11 cellular contexts compared by ENCODE assay signal in the genomic region with DNA sequence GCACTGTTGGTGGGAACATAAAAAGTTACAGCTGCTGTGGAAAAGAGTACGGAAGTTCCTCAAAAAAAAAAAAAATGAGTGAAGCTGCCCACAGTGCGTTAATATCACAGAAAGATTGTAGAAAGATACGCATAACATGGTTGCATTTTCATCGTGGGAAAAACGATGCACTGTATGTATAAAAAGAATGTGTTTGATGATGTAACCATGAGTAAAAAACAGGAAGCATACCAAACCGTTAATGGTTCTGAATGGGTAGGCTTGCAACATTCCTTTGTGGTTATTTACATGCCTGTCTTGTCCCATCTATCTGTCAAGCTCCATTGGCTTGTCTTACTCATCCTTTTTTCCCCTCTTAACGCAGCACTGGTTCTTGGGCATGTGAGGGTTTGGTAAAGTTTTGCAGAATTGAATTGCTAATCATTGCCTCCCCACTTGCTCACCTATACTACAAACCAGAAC. TPM values are rescaled to one million over a fixed set of nuclear protein-coding genes. Genes with fewer than 3 reads are reported as not detected.
DNase-seq lines count a peak whose midpoint lies in the region; ATAC-seq, FAIRE-seq and TF ChIP-seq lines count a peak whose summit lies in the region.
"Had no signal": no experiment of that assay in that cellular context is flagged by ENCODE, and none has a peak within 500 bp of the region (broad histone marks: within the 10 kb centered on the region; RNA-seq: fewer than 3 reads in every experiment).

No MANE protein-coding gene starts in this region.

- H3K9me3 ChIP-seq in GM23248 (ENCODE audit: low read depth) = no peaks in the 10 kb centered on the region
- H3K9me3 ChIP-seq in Panc1 (ENCODE audit: control insufficient read depth, insufficient read depth, low read depth, low read length) = peaks cover 11% of the 10 kb centered on the region; the same call in 1 of the 2 replicates
- no peaks in the 10 kb centered on the region for H3K9me3 ChIP-seq in skeletal muscle satellite cell (replicated peaks; ENCODE audit: low read length)
- no peaks in the 10 kb centered on the region for H3K9me3 ChIP-seq in small intestine (ENCODE audit: control insufficient read depth, low read depth)
- H3K9me3 ChIP-seq: Peyer's patch, upper lobe of left lung had no signal

- H3K4me1 ChIP-seq in GM23248 (ENCODE audit: insufficient read depth) (peaks cover 42% of the 10 kb centered on the region), Panc1 (ENCODE audit: control insufficient read depth, insufficient read depth, low read length) (peaks cover 17% of the 10 kb centered on the region), skeletal muscle satellite cell (ENCODE audit: control insufficient read depth, insufficient read depth, low read length) (peaks cover 40% of the 10 kb centered on the region), small intestine (ENCODE audit: control insufficient read depth in 2 of 2, insufficient read depth in 1 of 2, low read depth in 1 of 2, low read length in 1 of 2) (no peaks in the 10 kb centered on the region)

- peak overlapping the region; percentile 10; the same call in 1 of the 2 replicates for H2AFZ ChIP-seq in GM23248

- no peaks in the 10 kb centered on the region for H3K36me3 ChIP-seq in GM23248 (ENCODE audit: low read depth)
- no peaks in the 10 kb centered on the region for H3K36me3 ChIP-seq in Panc1 (ENCODE audit: control insufficient read depth, insufficient read depth, low read length)
- H3K36me3 ChIP-seq in skeletal muscle satellite cell (ENCODE audit: insufficient read depth, low read length) = no peaks in the 10 kb centered on the region
- no peaks in the 10 kb centered on the region for H3K36me3 ChIP-seq in small intestine (ENCODE audit: control insufficient read depth in 2 of 2, insufficient read depth in 2 of 2, low read length in 2 of 2)
- H3K36me3 ChIP-seq: Peyer's patch, upper lobe of left lung had no signal

- CTCF ChIA-PET in Panc1 (lab: Charles Lee) = interaction anchor here (0.7 kb wide), 1 partner anchor 71 kb away, joined by 3 read pairs; no protein-coding TSS in a partner anchor

- BruUV-seq in Panc1 (replicated peaks; lab: Mats Ljungman, UMichigan) = no TSS peak

- no peak for ATAC-seq in Panc1

- H3K4me3 ChIP-seq in GM23248 = no peak overlapping the region
- no peak overlapping the region for H3K4me3 ChIP-seq in Panc1 (ENCODE audit: low read depth in 2 of 2, low read length in 2 of 2)
- H3K4me3 ChIP-seq in skeletal muscle satellite cell (ENCODE audit: low read length) = no peak overlapping the region
- H3K4me3 ChIP-seq in small intestine (ENCODE audit: low read depth in 1 of 2, low read length in 2 of 2) = no peak overlapping the region
- H3K4me3 ChIP-seq: lung, Peyer's patch, upper lobe of left lung had no signal

- no peaks in the 10 kb centered on the region for H3K79me2 ChIP-seq in GM23248 (ENCODE audit: insufficient read depth)

- POLR2A ChIA-PET in Panc1 (lab: Charles Lee) = no interaction called here

- no peaks in the 10 kb centered on the region for H4K20me1 ChIP-seq in GM23248 (ENCODE audit: insufficient read depth)

- H3K27ac ChIP-seq in GM23248 (peak overlapping the region; percentile 96), Panc1 (ENCODE audit: low read length) (peak overlapping the region; percentile 86; the same call in 1 of the 2 replicates), epithelial cell of prostate (peak overlapping the region; percentile 95), small intestine (ENCODE audit: low read depth in 1 of 2, low read length in 1 of 2) (no peak overlapping the region)
- H3K27ac ChIP-seq: Peyer's patch, upper lobe of left lung had no signal

- H3K9me2 ChIP-seq in GM23248 (ENCODE audit: insufficient read depth) = no peaks in the 10 kb centered on the region

- peak; percentile 95 for DNase-seq in GM23248
- DNase-seq in Panc1 (ENCODE audit: low read depth, low spot score) = no peak
- DNase-seq in epithelial cell of prostate (ENCODE audit: low read depth, low spot score) = peak; percentile 91
- DNase-seq in small intestine = no peak
- DNase-seq in NK-92 treated with Interleukin-12 subunit alpha and Interleukin-12 subunit beta, amount 100 ng/mL, for 24 hours (lab: John Stamatoyannopoulos, UW) = no peak
- DNase-seq in activated naive CD4-positive, alpha-beta T cell (lab: John Stamatoyannopoulos, UW) = no peak
- DNase-seq: Peyer's patch; stimulated activated CD4-positive, alpha-beta T cell treated with anti-CD3 and anti-CD28 coated beads, Interleukin-1b, Interleukin-23, amount 100 ng/mL, for 48 hours; upper lobe of left lung had no signal

- FAIRE-seq in small intestine (lab: Jason Lieb, UNC) = no peak

- WGBS in GM23248 (ENCODE audit: low coverage in 1 of 2, low lambda C conversion rate in 2 of 2, missing lambda C conversion rate in 2 of 2), 2 experiments = 4% methylated on average over 7 of the region's 7 CpGs
- 60 to 83% (median 73%) methylated on average over 7 of the region's 7 CpGs for WGBS in small intestine, 3 donors

- intact Hi-C loops in Panc1 (cut with micrococcal nuclease; ENCODE audit: unreplicated experiment) = loop anchor here (5.0 kb wide), 1 partner anchor 65 kb away; no protein-coding TSS in a partner anchor

- peak overlapping the region; percentile 62 for H3K9ac ChIP-seq in GM23248
- H3K9ac ChIP-seq in skeletal muscle satellite cell (ENCODE audit: low read depth, low read length) = peak overlapping the region; percentile 77

- H3K27me3 ChIP-seq in GM23248 (replicated peaks; ENCODE audit: insufficient read depth) (no peaks in the 10 kb centered on the region), Panc1 (ENCODE audit: control insufficient read depth, insufficient read depth, low read length) (no peaks in the 10 kb centered on the region), skeletal muscle satellite cell (ENCODE audit: control insufficient read depth, insufficient read depth, low read length) (no peaks in the 10 kb centered on the region), small intestine (ENCODE audit: control insufficient read depth in 2 of 2, insufficient read depth in 2 of 2, low read length in 2 of 2) (no peaks in the 10 kb centered on the region)
- H3K27me3 ChIP-seq: Peyer's patch, upper lobe of left lung had no signal

- peaks cover 40% of the 10 kb centered on the region for H3F3A ChIP-seq in GM23248 (ENCODE audit: insufficient read depth)

- in situ Hi-C loops in GM23248 (cut with MboI) (loop anchor here (10.0 kb wide), 1 partner anchor 247 kb away; no protein-coding TSS in a partner anchor), Panc1 (cut with HindIII; ENCODE audit: low pct_unique_long_range_greater_than_20kb, low sequenced_read_pairs) (no loop called here)

- H3K4me2 ChIP-seq in GM23248 (ENCODE audit: unreplicated experiment) = peak overlapping the region; percentile 45
- H3K4me2 ChIP-seq in skeletal muscle satellite cell (ENCODE audit: low read length) = peak overlapping the region; percentile 27

- no peak for TF ChIP-seq CTCF in Panc1 (IDR thresholded peaks at IDR 0.05)

RNA-seq across cellular contexts. Expression of gene DKK3, which starts 33.8 kb away (rescaled TPM):
- 189 and 225 TPM in 2 replicates for total RNA-seq in GM23248 (2014; rRNA removed; shearing (Covaris generic))
- polyA plus RNA-seq in GM23248 (2016; fragmentation: Nextera tagmentation; extraction: Ambion mirVana) (237 and 239 TPM in 2 replicates), small intestine (10 to 100 TPM in 1 of 3 donors, 1 to 10 TPM in 2; 4.2 to 29.1 (median 5.9) TPM)
- total RNA-seq in Panc1 (2021; ENCODE audit: unreplicated experiment) = 116 TPM
- polyA plus RNA-seq in Panc1 (2012; ENCODE audit: insufficient read length) = 140 TPM
- 11.8 and 17.0 TPM in 2 replicates for total RNA-seq in skeletal muscle satellite cell (2012; rRNA removed)

Comparison
In these comparisons a context has a peak if more than half of its experiments do, and no peak if none do; other contexts are left out.
1. DNase-seq: peak in GM23248 (single experiment) and epithelial cell of prostate (single experiment); none in Panc1 (single experiment), small intestine (single experiment), NK-92 treated with Interleukin-12 subunit alpha and Interleukin-12 subunit beta, amount 100 ng/mL, for 24 hours (single experiment) and activated naive CD4-positive, alpha-beta T cell (0 of 4).
2. H3K27ac ChIP-seq: peak in GM23248 (single experiment), Panc1 (single experiment) and epithelial cell of prostate (single experiment); none in small intestine (0 of 2).